In the genomic region with DNA sequence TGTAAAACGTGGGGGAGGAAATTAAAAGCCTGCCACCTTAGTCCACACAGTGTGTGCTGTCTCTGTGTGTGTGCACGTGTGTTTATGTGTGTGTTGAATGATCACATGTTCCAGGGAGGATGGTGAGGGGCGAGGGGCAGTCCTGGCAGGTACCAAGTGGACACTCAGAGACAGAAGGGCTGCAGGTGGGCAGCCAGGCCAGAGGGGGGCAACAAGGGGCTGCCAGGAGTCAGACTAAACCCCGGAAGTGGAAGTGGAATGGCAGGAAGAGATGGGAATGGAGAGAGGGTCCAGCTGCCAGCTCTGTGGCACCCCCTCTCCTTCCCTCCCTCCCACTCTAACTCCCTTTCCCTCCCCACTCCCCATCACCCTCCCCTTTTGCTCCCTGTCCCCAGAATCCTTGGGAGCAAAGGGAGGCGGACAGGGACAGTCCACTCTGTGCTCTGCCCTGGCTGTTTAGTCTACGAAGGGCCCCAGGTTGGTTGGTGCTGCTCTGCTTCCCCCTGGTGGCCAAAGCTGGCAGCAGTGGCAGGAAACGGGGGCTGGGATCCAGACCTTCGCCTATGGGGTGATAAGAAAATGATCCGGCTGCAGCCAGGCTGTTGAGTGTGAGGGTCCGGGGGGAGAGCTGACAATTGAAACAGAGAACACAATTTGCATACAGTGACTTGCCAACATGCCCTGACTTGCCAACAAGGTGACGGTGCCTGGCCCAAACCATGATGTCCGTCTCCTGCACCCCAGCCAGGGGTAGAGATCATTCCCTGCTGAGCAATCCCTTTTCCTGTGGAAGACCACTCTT, we compare ENCODE assay signal across 8 cellular contexts. TPM values are rescaled to one million over a fixed set of nuclear protein-coding genes. Genes with fewer than 3 reads are reported as not detected.
DNase-seq lines count a peak whose midpoint lies in the region; ATAC-seq and TF ChIP-seq lines count a peak whose summit lies in the region.

No MANE protein-coding gene starts in this region.

- POLR2A ChIA-PET in Panc1 (lab: Charles Lee) = interaction anchor here (0.7 kb wide), 1 partner anchor 211 kb away, joined by 9 read pairs; no protein-coding TSS in a partner anchor

- TF ChIP-seq CTCF in Panc1 (IDR thresholded peaks at IDR 0.05) (peak; percentile 98), fibroblast of villous mesenchyme (IDR thresholded peaks at IDR 0.05; ENCODE audit: insufficient read depth, low read depth, low read length) (peak; percentile 86), neural crest cell (conservative IDR thresholded peaks at IDR 0.05) (peak; percentile 98)

- H3K27ac Mint-ChIP-seq in activated T-helper 1 cell treated with anti-CD3 and anti-CD28 coated beads, Interleukin-12 subunit alpha, Interleukin-12 subunit beta, Interleukin-2, Interleukin-4 antibody, amounts not matched to agents 30 ng/mL and 10 ng/mL and 1 ng/mL, durations not matched to agents 14 hours and 24 hours and 36 hours = no peak overlapping the region
- peak overlapping the region; percentile 84 for H3K27ac Mint-ChIP-seq in neural crest cell (ENCODE audit: unreplicated experiment)

- peak; percentile 80 for ATAC-seq in GM18498 (IDR thresholded peaks at IDR 0.05; ENCODE audit: unreplicated experiment)
- ATAC-seq in Panc1 = peak; percentile 93

- no TSS peak for BruUV-seq in Panc1 (replicated peaks; lab: Mats Ljungman, UMichigan)

- H3K27me3 Mint-ChIP-seq in activated T-helper 1 cell treated with anti-CD3 and anti-CD28 coated beads, Interleukin-12 subunit alpha, Interleukin-12 subunit beta, Interleukin-2, Interleukin-4 antibody, amounts not matched to agents 30 ng/mL and 10 ng/mL and 1 ng/mL, durations not matched to agents 14 hours and 24 hours and 36 hours (ENCODE audit: insufficient read depth) = peaks cover 12% of the 10 kb centered on the region
- H3K27me3 Mint-ChIP-seq in neural crest cell (ENCODE audit: low read depth) = no peaks in the 10 kb centered on the region

- H3K27ac ChIP-seq in Panc1 (ENCODE audit: low read length) = peak overlapping the region; percentile 23; the same call in 1 of the 2 replicates

- no peaks in the 10 kb centered on the region for H3K9me3 ChIP-seq in Panc1 (ENCODE audit: control insufficient read depth, insufficient read depth, low read depth, low read length)

- DNase-seq in 8988T (peak; percentile 88), HuH-7 (ENCODE audit: low spot score) (peak; percentile 84), Panc1 (ENCODE audit: low read depth, low spot score) (peak; percentile 39), fibroblast of villous mesenchyme (ENCODE audit: low read depth) (peak; percentile 61), neural crest cell (ENCODE audit: low read depth, low spot score) (peak; percentile 90)
- peak; percentile 60 for DNase-seq in activated T-helper 1 cell treated with anti-CD3 and anti-CD28 coated beads, Interleukin-12 subunit alpha, Interleukin-12 subunit beta, Interleukin-2, Interleukin-4 antibody, amounts not matched to agents 30 ng/mL and 10 ng/mL and 1 ng/mL, durations not matched to agents 14 hours and 24 hours and 36 hours (ENCODE audit: low spot score)
- DNase-seq in stimulated activated naive CD4-positive, alpha-beta T cell treated with Interleukin-2 at 50 U/mL for 16 hours (lab: John Stamatoyannopoulos, UW) = peak; percentile 45

- peaks cover 7% of the 10 kb centered on the region; the same call in 1 of the 2 replicates for H3K4me1 ChIP-seq in Panc1 (ENCODE audit: control insufficient read depth, insufficient read depth, low read length)

- peak overlapping the region in 1 of 2 experiments; percentile 34; a peak in 2 of 4 replicates for H3K4me3 ChIP-seq in Panc1 (ENCODE audit: low read depth in 2 of 2, low read length in 2 of 2)
- H3K4me3 ChIP-seq in fibroblast of villous mesenchyme (ENCODE audit: low read depth, low read length) = peak overlapping the region; percentile 27

- no peaks in the 10 kb centered on the region for H3K27me3 ChIP-seq in Panc1 (ENCODE audit: control insufficient read depth, insufficient read depth, low read length)

- in situ Hi-C loops in Panc1 (cut with HindIII; ENCODE audit: low pct_unique_long_range_greater_than_20kb, low sequenced_read_pairs) = no loop called here

- H3K4me1 Mint-ChIP-seq in activated T-helper 1 cell treated with anti-CD3 and anti-CD28 coated beads, Interleukin-12 subunit alpha, Interleukin-12 subunit beta, Interleukin-2, Interleukin-4 antibody, amounts not matched to agents 30 ng/mL and 10 ng/mL and 1 ng/mL, durations not matched to agents 14 hours and 24 hours and 36 hours (ENCODE audit: low read depth) = no peaks in the 10 kb centered on the region
- peaks cover 28% of the 10 kb centered on the region for H3K4me1 Mint-ChIP-seq in neural crest cell

- H3K4me3 Mint-ChIP-seq in activated T-helper 1 cell treated with anti-CD3 and anti-CD28 coated beads, Interleukin-12 subunit alpha, Interleukin-12 subunit beta, Interleukin-2, Interleukin-4 antibody, amounts not matched to agents 30 ng/mL and 10 ng/mL and 1 ng/mL, durations not matched to agents 14 hours and 24 hours and 36 hours = no peak overlapping the region
- H3K4me3 Mint-ChIP-seq in neural crest cell = peak overlapping the region; percentile 68

- CTCF ChIA-PET in Panc1 (lab: Charles Lee) = interaction anchor here (1.2 to 2.7 kb wide), 4 partner anchors 47 to 410 kb away, joined by 5 to 10 read pairs (median 7); no protein-coding TSS in a partner anchor

- no peaks in the 10 kb centered on the region for H3K36me3 Mint-ChIP-seq in activated T-helper 1 cell treated with anti-CD3 and anti-CD28 coated beads, Interleukin-12 subunit alpha, Interleukin-12 subunit beta, Interleukin-2, Interleukin-4 antibody, amounts not matched to agents 30 ng/mL and 10 ng/mL and 1 ng/mL, durations not matched to agents 14 hours and 24 hours and 36 hours (ENCODE audit: low read depth)
- H3K36me3 Mint-ChIP-seq in neural crest cell (ENCODE audit: low read depth) = no peaks in the 10 kb centered on the region

- no peaks in the 10 kb centered on the region for H3K36me3 ChIP-seq in Panc1 (ENCODE audit: control insufficient read depth, insufficient read depth, low read length)

- H3K9me3 Mint-ChIP-seq in activated T-helper 1 cell treated with anti-CD3 and anti-CD28 coated beads, Interleukin-12 subunit alpha, Interleukin-12 subunit beta, Interleukin-2, Interleukin-4 antibody, amounts not matched to agents 30 ng/mL and 10 ng/mL and 1 ng/mL, durations not matched to agents 14 hours and 24 hours and 36 hours = no peaks in the 10 kb centered on the region
- H3K9me3 Mint-ChIP-seq in neural crest cell = no peaks in the 10 kb centered on the region

- intact Hi-C loops in Panc1 (cut with micrococcal nuclease; ENCODE audit: unreplicated experiment) = loop anchor here (2.0 to 5.0 kb wide), 2 partner anchors 58 to 410 kb away; no protein-coding TSS in a partner anchor
- intact Hi-C loops in activated T-helper 1 cell treated with anti-CD3 and anti-CD28 coated beads, Interleukin-12 subunit alpha, Interleukin-12 subunit beta, Interleukin-2, Interleukin-4 antibody, amounts not matched to agents 30 ng/mL and 10 ng/mL and 1 ng/mL, durations not matched to agents 14 hours and 24 hours and 36 hours (cut with micrococcal nuclease) = loop anchor here (1.0 to 10.0 kb wide), 5 partner anchors 46 to 518 kb away; no protein-coding TSS in a partner anchor

RNA-seq across cellular contexts. Expression of a gene that starts 24.4 kb away (rescaled TPM):
- total RNA-seq in Panc1 (2021; ENCODE audit: unreplicated experiment) = 2.4 TPM
- polyA plus RNA-seq in Panc1 (2012; ENCODE audit: insufficient read length) = 2.0 TPM
- not detected in 2 replicates for total RNA-seq in activated T-helper 1 cell treated with anti-CD3 and anti-CD28 coated beads, Interleukin-12 subunit alpha, Interleukin-12 subunit beta, Interleukin-2, Interleukin-4 antibody, amounts not matched to agents 30 ng/mL and 10 ng/mL and 1 ng/mL, durations not matched to agents 14 hours and 24 hours and 36 hours
- total RNA-seq in fibroblast of villous mesenchyme = under 0.01 TPM in 1 of 2 replicates, not detected in the other
- total RNA-seq in neural crest cell = 0.14 and 0.27 TPM in 2 replicates

RNA-seq across cellular contexts. Expression of a gene that starts 29.6 kb away (rescaled TPM):
- total RNA-seq in Panc1 (2021; ENCODE audit: unreplicated experiment) = 0.59 TPM
- polyA plus RNA-seq in Panc1 (2012; ENCODE audit: insufficient read length) = 0.45 TPM
- not detected in 2 replicates for total RNA-seq in activated T-helper 1 cell treated with anti-CD3 and anti-CD28 coated beads, Interleukin-12 subunit alpha, Interleukin-12 subunit beta, Interleukin-2, Interleukin-4 antibody, amounts not matched to agents 30 ng/mL and 10 ng/mL and 1 ng/mL, durations not matched to agents 14 hours and 24 hours and 36 hours
- 0.32 TPM in 1 of 2 replicates, not detected in the other for total RNA-seq in fibroblast of villous mesenchyme
- total RNA-seq in neural crest cell = not detected in 2 replicates

Comparison
In these comparisons a context has a peak if more than half of its experiments do, and no peak if none do; other contexts are left out.
1. DNase-seq: peak in every context shown above with its lines; median percentile 90 in neural crest cell; 88 in 8988T; 84 in HuH-7; 61 in fibroblast of villous mesenchyme; 60 in activated T-helper 1 cell treated with anti-CD3 and anti-CD28 coated beads, Interleukin-12 subunit alpha, Interleukin-12 subunit beta, Interleukin-2, Interleukin-4 antibody, amounts not matched to agents 30 ng/mL and 10 ng/mL and 1 ng/mL, durations not matched to agents 14 hours and 24 hours and 36 hours; 45 in stimulated activated naive CD4-positive, alpha-beta T cell treated with Interleukin-2 at 50 U/mL for 16 hours; 39 in Panc1.